ENCODE assay signal across 8 cellular contexts in the genomic region with DNA sequence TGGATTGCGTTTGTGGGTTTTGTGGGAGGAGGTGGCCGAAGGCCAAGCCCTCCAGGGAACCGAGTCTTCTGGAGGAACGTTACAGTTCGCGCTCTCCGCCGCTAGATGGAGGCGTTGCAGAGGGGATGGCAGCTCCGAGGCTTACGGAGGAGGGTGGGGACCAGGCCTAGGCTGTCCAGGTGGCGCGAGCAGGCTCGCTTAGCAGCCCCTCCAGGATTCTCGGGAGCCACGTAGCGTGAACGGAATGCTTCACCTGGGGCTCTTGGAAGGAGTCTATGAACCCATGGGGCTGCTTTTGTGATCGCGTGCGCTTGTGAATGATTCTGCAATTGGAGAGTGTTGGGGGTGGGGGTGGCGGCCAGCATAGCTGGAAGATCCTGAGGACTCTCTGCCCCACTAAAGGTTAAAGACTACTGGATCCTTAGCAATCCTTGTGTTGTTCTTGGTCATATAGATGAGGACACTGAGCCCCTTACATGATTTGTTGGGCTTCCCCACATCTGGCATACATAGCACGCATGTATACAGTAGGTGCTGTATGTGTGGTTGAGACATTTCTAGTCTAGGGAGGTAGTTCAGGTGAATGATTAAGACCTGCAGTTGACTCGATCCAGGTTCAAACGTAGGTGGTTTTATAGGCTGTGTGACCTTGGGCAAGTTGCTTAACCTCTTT. TPM values are rescaled to one million over a fixed set of nuclear protein-coding genes. Genes with fewer than 3 reads are reported as not detected.
DNase-seq lines count a peak whose midpoint lies in the region; ATAC-seq and TF ChIP-seq lines count a peak whose summit lies in the region.

No MANE protein-coding gene starts in this region.

- ATAC-seq in GM18519 (IDR thresholded peaks at IDR 0.05; ENCODE audit: low FRiP score, unreplicated experiment): peak; percentile 82
- peak; percentile 76 for ATAC-seq in HG03097 (IDR thresholded peaks at IDR 0.05; ENCODE audit: low FRiP score, unreplicated experiment)
- peak; percentile 78 for ATAC-seq in stimulated activated memory B cell treated with anti-CD40 and anti-IgM and Interleukin-4, amounts not matched to agents 10 μg/mL and 1 μg/mL and 100 μg/mL, for 72 hours

- no peaks in the 10 kb centered on the region for H3K36me3 Mint-ChIP-seq in activated CD4-positive, alpha-beta memory T cell treated with anti-CD3 and anti-CD28 coated beads, Interleukin-2, amount 10 ng/mL, durations not matched to agents 7 days and 5 days (ENCODE audit: low read depth)
- H3K36me3 Mint-ChIP-seq in endothelial cell (ENCODE audit: low read depth, unreplicated experiment) (no peaks in the 10 kb centered on the region), mesothelial cell of epicardium (no peaks in the 10 kb centered on the region)
- no peaks in the 10 kb centered on the region for H3K36me3 Mint-ChIP-seq in stimulated activated memory B cell treated with anti-CD40 and anti-IgM and Interleukin-4, amounts not matched to agents 10 μg/mL and 1 μg/mL and 100 μg/mL, for 72 hours

- DNase-seq in AG09319 (ENCODE audit: extremely low read depth, low read depth) (peak; percentile 31), NCI-H69 (lab: John Stamatoyannopoulos, UW) (peak; percentile 84), endothelial cell (ENCODE audit: low spot score) (peak; percentile 85), mesothelial cell of epicardium (ENCODE audit: low spot score in 2 of 2, unreplicated experiment in 2 of 2) (peak; percentile 58 to 85)
- DNase-seq in activated CD4-positive, alpha-beta memory T cell treated with anti-CD3 and anti-CD28 coated beads, Interleukin-2, amount 10 ng/mL, durations not matched to agents 7 days and 5 days: peak; percentile 50

- H3K4me1 Mint-ChIP-seq in activated CD4-positive, alpha-beta memory T cell treated with anti-CD3 and anti-CD28 coated beads, Interleukin-2, amount 10 ng/mL, durations not matched to agents 7 days and 5 days: no peaks in the 10 kb centered on the region
- H3K4me1 Mint-ChIP-seq in endothelial cell (ENCODE audit: unreplicated experiment) (no peaks in the 10 kb centered on the region), mesothelial cell of epicardium (no peaks in the 10 kb centered on the region)
- H3K4me1 Mint-ChIP-seq in stimulated activated memory B cell treated with anti-CD40 and anti-IgM and Interleukin-4, amounts not matched to agents 10 μg/mL and 1 μg/mL and 100 μg/mL, for 72 hours: peaks cover 4% of the 10 kb centered on the region

- H3K4me3 Mint-ChIP-seq in activated CD4-positive, alpha-beta memory T cell treated with anti-CD3 and anti-CD28 coated beads, Interleukin-2, amount 10 ng/mL, durations not matched to agents 7 days and 5 days: no peak overlapping the region
- H3K4me3 Mint-ChIP-seq in endothelial cell (ENCODE audit: unreplicated experiment): no peak overlapping the region
- H3K4me3 Mint-ChIP-seq in mesothelial cell of epicardium: peak overlapping the region; percentile 42
- H3K4me3 Mint-ChIP-seq in stimulated activated memory B cell treated with anti-CD40 and anti-IgM and Interleukin-4, amounts not matched to agents 10 μg/mL and 1 μg/mL and 100 μg/mL, for 72 hours: no peak overlapping the region

- CTCF ChIA-PET in activated CD4-positive, alpha-beta memory T cell treated with anti-CD3 and anti-CD28 coated beads, Interleukin-2, amount 10 ng/mL, durations not matched to agents 7 days and 5 days (lab: Charles Lee): interaction anchor here (0.6 to 1.2 kb wide), 6 partner anchors 10 to 1219 kb away, joined by 3 to 7 read pairs (median 4); no protein-coding TSS in a partner anchor

- no peak overlapping the region for H3K27ac Mint-ChIP-seq in activated CD4-positive, alpha-beta memory T cell treated with anti-CD3 and anti-CD28 coated beads, Interleukin-2, amount 10 ng/mL, durations not matched to agents 7 days and 5 days
- no peak overlapping the region for H3K27ac Mint-ChIP-seq in endothelial cell (ENCODE audit: unreplicated experiment)
- no peak overlapping the region for H3K27ac Mint-ChIP-seq in mesothelial cell of epicardium
- no peak overlapping the region for H3K27ac Mint-ChIP-seq in stimulated activated memory B cell treated with anti-CD40 and anti-IgM and Interleukin-4, amounts not matched to agents 10 μg/mL and 1 μg/mL and 100 μg/mL, for 72 hours

- POLR2A ChIA-PET in activated CD4-positive, alpha-beta memory T cell treated with anti-CD3 and anti-CD28 coated beads, Interleukin-2, amount 10 ng/mL, durations not matched to agents 7 days and 5 days (lab: Charles Lee): no interaction called here

- TF ChIP-seq CTCF in AG09319 (IDR thresholded peaks at IDR 0.05; ENCODE audit: low read depth, low read length) (peak; percentile 96), endothelial cell (IDR thresholded peaks at IDR 0.05; ENCODE audit: unreplicated experiment) (peak; percentile 67), mesothelial cell of epicardium (IDR thresholded peaks at IDR 0.05; ENCODE audit: unreplicated experiment) (peak; percentile 80)

- H3K27me3 Mint-ChIP-seq in activated CD4-positive, alpha-beta memory T cell treated with anti-CD3 and anti-CD28 coated beads, Interleukin-2, amount 10 ng/mL, durations not matched to agents 7 days and 5 days: no peaks in the 10 kb centered on the region
- H3K27me3 Mint-ChIP-seq in endothelial cell (ENCODE audit: unreplicated experiment): no peaks in the 10 kb centered on the region
- H3K27me3 Mint-ChIP-seq in mesothelial cell of epicardium (ENCODE audit: low read depth): peaks cover 18% of the 10 kb centered on the region
- H3K27me3 Mint-ChIP-seq in stimulated activated memory B cell treated with anti-CD40 and anti-IgM and Interleukin-4, amounts not matched to agents 10 μg/mL and 1 μg/mL and 100 μg/mL, for 72 hours: peaks cover 18% of the 10 kb centered on the region

- no peaks in the 10 kb centered on the region for H3K9me3 Mint-ChIP-seq in activated CD4-positive, alpha-beta memory T cell treated with anti-CD3 and anti-CD28 coated beads, Interleukin-2, amount 10 ng/mL, durations not matched to agents 7 days and 5 days
- H3K9me3 Mint-ChIP-seq in endothelial cell (ENCODE audit: unreplicated experiment) (no peaks in the 10 kb centered on the region), mesothelial cell of epicardium (peaks cover 4% of the 10 kb centered on the region)
- H3K9me3 Mint-ChIP-seq in stimulated activated memory B cell treated with anti-CD40 and anti-IgM and Interleukin-4, amounts not matched to agents 10 μg/mL and 1 μg/mL and 100 μg/mL, for 72 hours: no peaks in the 10 kb centered on the region

RNA-seq across cellular contexts. Expression of gene FAM3D, which starts 25.7 kb away (rescaled TPM):
- total RNA-seq in activated CD4-positive, alpha-beta memory T cell treated with anti-CD3 and anti-CD28 coated beads, Interleukin-2, amount 10 ng/mL, durations not matched to agents 7 days and 5 days: not detected
- total RNA-seq in endothelial cell (ENCODE audit: unreplicated experiment) (not detected), mesothelial cell of epicardium (0.16 TPM in 1 of 3 replicates, not detected in the others)

Comparison
In these comparisons a context has a peak if more than half of its experiments do, and no peak if none do; other contexts are left out.
1. Peak in every context shown above with its lines: DNase-seq and ATAC-seq.
2. DNase-seq: peak in every context shown above with its lines; median percentile 85 in endothelial cell; 84 in NCI-H69; 72 in mesothelial cell of epicardium; 50 in activated CD4-positive, alpha-beta memory T cell treated with anti-CD3 and anti-CD28 coated beads, Interleukin-2, amount 10 ng/mL, durations not matched to agents 7 days and 5 days; 31 in AG09319.